In the genomic region with DNA sequence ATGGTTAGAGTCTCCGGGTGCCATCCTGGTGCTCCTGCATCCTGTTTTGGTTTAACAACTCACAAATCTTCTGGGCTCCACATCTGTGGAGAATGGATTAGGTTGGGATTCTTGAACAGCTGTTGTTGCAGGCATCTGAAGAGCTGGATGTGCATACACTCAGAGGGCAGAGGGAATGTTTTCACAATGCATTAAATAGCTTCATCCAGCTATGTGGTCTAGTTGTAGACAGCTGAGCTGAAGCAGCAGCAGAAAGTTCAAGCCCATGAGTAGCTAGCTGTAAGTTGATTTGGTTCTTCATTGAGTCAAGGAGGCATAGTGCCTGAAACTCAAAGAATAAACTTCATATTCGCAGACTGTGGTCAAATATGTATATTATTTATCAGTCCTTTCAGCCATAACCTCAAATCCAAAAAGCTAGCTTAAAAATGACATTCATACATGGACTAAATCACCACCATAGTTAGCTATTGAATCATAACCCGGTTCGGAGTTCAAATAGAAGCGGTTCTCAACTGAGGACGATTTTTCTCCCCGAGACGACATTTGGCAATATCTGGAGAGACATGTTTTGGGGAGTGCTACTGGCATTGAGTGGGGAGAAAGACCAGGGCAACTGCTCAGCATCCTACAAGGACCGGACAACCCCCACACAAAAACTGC, we compare ENCODE assay signal across 8 cellular contexts. TPM values are rescaled to one million over a fixed set of nuclear protein-coding genes. Genes with fewer than 3 reads are reported as not detected.
DNase-seq lines count a peak whose midpoint lies in the region; ATAC-seq and TF ChIP-seq lines count a peak whose summit lies in the region.

No MANE protein-coding gene starts in this region.

- peak overlapping the region; percentile 91 to 100 (median 95) for H3K4me3 Mint-ChIP-seq in CD8-positive, alpha-beta memory T cell

- no peaks in the 10 kb centered on the region for H3K27me3 ChIP-seq in CD8-positive, alpha-beta memory T cell (ENCODE audit: insufficient read depth, low read length, poor library complexity, severe bottlenecking)
- H3K27me3 ChIP-seq in MM.1S (replicated peaks; ENCODE audit: insufficient read depth, low read length) (no peaks in the 10 kb centered on the region), colonic mucosa (no peaks in the 10 kb centered on the region), neuron (ENCODE audit: insufficient read depth, low read length) (no peaks in the 10 kb centered on the region)

- ATAC-seq in GM18519 (IDR thresholded peaks at IDR 0.05; ENCODE audit: low FRiP score, unreplicated experiment): no peak

- H3K9ac ChIP-seq in MM.1S (ENCODE audit: low read length) (peak overlapping the region; percentile 85; the same call in 1 of the 2 replicates), colonic mucosa (ENCODE audit: low read depth in 2 of 2, low read length in 2 of 2) (peak overlapping the region in 1 of 2 donors; percentile 89)

- no peak for TF ChIP-seq CTCF in MM.1S (IDR thresholded peaks at IDR 0.05; ENCODE audit: low read length)
- no peak for TF ChIP-seq CTCF in colonic mucosa (IDR thresholded peaks at IDR 0.05)

- H3K9me2 ChIP-seq in MM.1S (replicated peaks; ENCODE audit: insufficient read depth, low read length): no peaks in the 10 kb centered on the region

- H3K9me3 ChIP-seq in CD8-positive, alpha-beta memory T cell (ENCODE audit: low read length): no peaks in the 10 kb centered on the region
- H3K9me3 ChIP-seq in MM.1S (replicated peaks; ENCODE audit: insufficient read depth, low read length) (no peaks in the 10 kb centered on the region), colonic mucosa (no peaks in the 10 kb centered on the region), neuron (ENCODE audit: low read length) (no peaks in the 10 kb centered on the region)

- H3K4me1 Mint-ChIP-seq in CD8-positive, alpha-beta memory T cell: peaks cover 70 to 82% (median 77%) of the 10 kb centered on the region in 3 donors

- CTCF ChIA-PET in CD8-positive, alpha-beta memory T cell (lab: Charles Lee): interaction anchor here (1.5 kb wide), 1 partner anchor 15 kb away, joined by 3 read pairs; no protein-coding TSS in a partner anchor

- H3K4me2 ChIP-seq in MM.1S (ENCODE audit: low read depth, low read length): peak overlapping the region; percentile 59

- H3K4me1 ChIP-seq in CD8-positive, alpha-beta memory T cell (ENCODE audit: insufficient read depth, low read length): peaks cover 51% of the 10 kb centered on the region
- H3K4me1 ChIP-seq in MM.1S (ENCODE audit: low read length): 0 out of 2 replicates have a peak, but pooled peaks cover 5% of the 10 kb centered on the region
- peaks cover 14% of the 10 kb centered on the region for H3K4me1 ChIP-seq in colonic mucosa
- H3K4me1 ChIP-seq in neuron (ENCODE audit: insufficient read depth, low read length): peaks cover 22% of the 10 kb centered on the region

- no peak for DNase-seq in CD8-positive, alpha-beta memory T cell
- DNase-seq in MM.1S (no peak), colonic mucosa (no peak), NCI-H446 treated with DMSO at 0.1 percent for 48 hours (lab: John Stamatoyannopoulos, UW) (no peak), HUDEP-2 (lab: John Stamatoyannopoulos, UW; ENCODE audit: unreplicated experiment in 76 of 76) (no peak), NCI-H526 treated with DMSO at 0.1 percent for 48 hours (lab: John Stamatoyannopoulos, UW) (no peak)

- H3K36me3 Mint-ChIP-seq in CD8-positive, alpha-beta memory T cell: peaks cover 0 to 32% (median 0%) of the 10 kb centered on the region in 3 donors

- H4K20me1 ChIP-seq in MM.1S (ENCODE audit: insufficient read depth, low read length): no peaks in the 10 kb centered on the region

- H3K36me3 ChIP-seq in CD8-positive, alpha-beta memory T cell (ENCODE audit: insufficient read depth, low read length): no peaks in the 10 kb centered on the region
- no peaks in the 10 kb centered on the region for H3K36me3 ChIP-seq in MM.1S (replicated peaks; ENCODE audit: insufficient read depth, low read length)
- no peaks in the 10 kb centered on the region for H3K36me3 ChIP-seq in colonic mucosa
- no peaks in the 10 kb centered on the region for H3K36me3 ChIP-seq in neuron (ENCODE audit: insufficient read depth, low read length)

- H3K9me3 Mint-ChIP-seq in CD8-positive, alpha-beta memory T cell: no peaks in the 10 kb centered on the region

- H2AFZ ChIP-seq in MM.1S (ENCODE audit: low read length) (peak overlapping the region; percentile 69), neuron (ENCODE audit: low read depth, low read length) (peak overlapping the region; percentile 69)

- H3K79me2 ChIP-seq in MM.1S (ENCODE audit: low read length): peaks cover 54% of the 10 kb centered on the region

- peaks cover 16% of the 10 kb centered on the region; the same call in 1 of the 2 replicates for H3F3A ChIP-seq in MM.1S (ENCODE audit: insufficient read depth, low read length)

- peak overlapping the region; percentile 89 for H3K4me3 ChIP-seq in CD8-positive, alpha-beta memory T cell (ENCODE audit: low read length)
- H3K4me3 ChIP-seq in MM.1S (ENCODE audit: low read length) (peak overlapping the region; percentile 83), colonic mucosa (peak overlapping the region; percentile 91), neuron (ENCODE audit: low read length) (peak overlapping the region; percentile 82)

- H3K27me3 Mint-ChIP-seq in CD8-positive, alpha-beta memory T cell: no peaks in the 10 kb centered on the region

- POLR2A ChIA-PET in CD8-positive, alpha-beta memory T cell (lab: Charles Lee): interaction anchor here (1.1 kb wide), 1 partner anchor 31 kb away, joined by 3 read pairs; no protein-coding TSS in a partner anchor

- H3K27ac Mint-ChIP-seq in CD8-positive, alpha-beta memory T cell: peak overlapping the region; percentile 83 to 99 (median 96)

- H3K27ac ChIP-seq in CD8-positive, alpha-beta memory T cell (ENCODE audit: low read depth, low read length): peak overlapping the region; percentile 21
- no peak overlapping the region for H3K27ac ChIP-seq in MM.1S (ENCODE audit: low read length)
- H3K27ac ChIP-seq in colonic mucosa: peak overlapping the region; percentile 60

- intact Hi-C loops in colonic mucosa (cut with DNase I): loop anchor here (10.0 kb wide), 1 partner anchor 64 kb away; no protein-coding TSS in a partner anchor

RNA-seq across cellular contexts. Expression of a gene that starts 0.9 kb away (rescaled TPM):
- total RNA-seq in CD8-positive, alpha-beta memory T cell: 10 to 100 TPM; 38.1 to 41.1 TPM
- 47.1 TPM for polyA plus RNA-seq in CD8-positive, alpha-beta memory T cell
- total RNA-seq in colonic mucosa: 10 to 100 TPM; 39.9 to 69.1 TPM

RNA-seq across cellular contexts. Expression of a gene that starts 2.2 kb away (rescaled TPM):
- total RNA-seq in CD8-positive, alpha-beta memory T cell: 10 to 100 TPM; 52.0 to 54.4 TPM
- 93.0 TPM for polyA plus RNA-seq in CD8-positive, alpha-beta memory T cell
- 10 to 100 TPM; 23.3 to 26.8 TPM for total RNA-seq in colonic mucosa

RNA-seq across cellular contexts. Expression of a gene that starts 50.0 kb away (rescaled TPM):
- 10 to 100 TPM; 11.7 to 12.7 TPM for total RNA-seq in CD8-positive, alpha-beta memory T cell
- 17.3 TPM for polyA plus RNA-seq in CD8-positive, alpha-beta memory T cell
- total RNA-seq in colonic mucosa: 1 to 10 TPM; 7.2 to 8.4 TPM
